ENCODE assay signal across 8 cellular contexts in genomic region chr3:102229062-102229655, GRCh38.
DNase-seq lines count a peak whose midpoint lies in the region; ATAC-seq and TF ChIP-seq lines count a peak whose summit lies in the region.

No MANE protein-coding gene starts in this region.

- no peak overlapping the region for H3K18ac ChIP-seq in H9 (ENCODE audit: insufficient read length, low read depth, low read length)

- H2BK15ac ChIP-seq in H9 (ENCODE audit: low read depth, low read length): no peak overlapping the region

- H3K79me2 ChIP-seq in H9 (ENCODE audit: insufficient read depth, low read length): no peaks in the 10 kb centered on the region

- no peak overlapping the region for H3K4me2 ChIP-seq in H9 (ENCODE audit: insufficient read depth, insufficient read length, low read length)

- H3K23ac ChIP-seq in H9 (ENCODE audit: insufficient read length, low read depth, low read length): no peak overlapping the region

- DNase-seq in ELF-1 (ENCODE audit: low read depth, low spot score) (peak; percentile 95), H9 (peak; percentile 81), NB4 (ENCODE audit: low read depth) (peak; percentile 77), SK-N-MC (ENCODE audit: low read depth, low spot score) (peak; percentile 78), Right ventricle myocardium superior (peak; percentile 76), prostate gland (ENCODE audit: low spot score) (peak; percentile 71), vagina (ENCODE audit: extremely low spot score in 2 of 2) (no peak)
- DNase-seq in activated naive CD4-positive, alpha-beta T cell treated with anti-CD3 and anti-CD28 coated beads for 36 hours: peak; percentile 88

- H3K79me1 ChIP-seq in H9 (ENCODE audit: insufficient read depth, low read depth, low read length, poor library complexity, severe bottlenecking): no peaks in the 10 kb centered on the region

- no peak overlapping the region for H2BK20ac ChIP-seq in H9 (ENCODE audit: low read depth, low read length, poor library complexity, severe bottlenecking)

- peaks cover 4 to 7% of the 10 kb centered on the region in 2 experiments; a peak in 3 of 4 replicates for H3K4me1 Mint-ChIP-seq in H9
- peaks cover 16% of the 10 kb centered on the region for H3K4me1 Mint-ChIP-seq in activated naive CD4-positive, alpha-beta T cell treated with anti-CD3 and anti-CD28 coated beads for 36 hours (ENCODE audit: low read depth)

- no peak overlapping the region for H4K5ac ChIP-seq in H9 (ENCODE audit: insufficient read length, low read depth, low read length)

- no peaks in the 10 kb centered on the region for H3K9me3 ChIP-seq in H9 (ENCODE audit: control insufficient read depth, low read depth, low read length)
- no peaks in the 10 kb centered on the region for H3K9me3 ChIP-seq in SK-N-MC (ENCODE audit: low read depth, low read length)
- no peaks in the 10 kb centered on the region for H3K9me3 ChIP-seq in prostate gland
- H3K9me3 ChIP-seq in vagina: no peaks in the 10 kb centered on the region

- H2AFZ ChIP-seq in H9 (ENCODE audit: low read length): no peak overlapping the region

- intact Hi-C loops in activated naive CD4-positive, alpha-beta T cell treated with anti-CD3 and anti-CD28 coated beads for 36 hours (cut with micrococcal nuclease): loop anchor here (1.0 to 2.0 kb wide), 3 partner anchors 70 to 444 kb away; no protein-coding TSS in a partner anchor
- intact Hi-C loops in Right ventricle myocardium superior (cut with DNase I) (loop anchor here (5.0 kb wide), 2 partner anchors 308 to 427 kb away; no protein-coding TSS in a partner anchor), prostate gland (cut with DNase I) (no loop called here), vagina (cut with DNase I) (loop anchor here (2.0 to 5.0 kb wide), 2 partner anchors 308 to 422 kb away; no protein-coding TSS in a partner anchor)

- H3K27ac ChIP-seq in H9 (ENCODE audit: insufficient read length, low read depth, low read length) (no peak overlapping the region), SK-N-MC (no peak overlapping the region), prostate gland (no peak overlapping the region), vagina (no peak overlapping the region)

- H3K27me3 Mint-ChIP-seq in H9 (ENCODE audit: low read depth): no peaks in the 10 kb centered on the region
- H3K27me3 Mint-ChIP-seq in activated naive CD4-positive, alpha-beta T cell treated with anti-CD3 and anti-CD28 coated beads for 36 hours (ENCODE audit: low read depth): no peaks in the 10 kb centered on the region

- no peak overlapping the region for H3K56ac ChIP-seq in H9 (ENCODE audit: insufficient read length, low read depth, low read length)

- H3K9ac ChIP-seq in H9 (ENCODE audit: extremely low read depth, insufficient read length, low read length): no peak overlapping the region
- H3K9ac ChIP-seq in SK-N-MC (ENCODE audit: insufficient read length): peak overlapping the region; percentile 14

- no peak overlapping the region for H3K4me3 ChIP-seq in NB4 (ENCODE audit: low read depth, low read length)
- no peak overlapping the region for H3K4me3 ChIP-seq in SK-N-MC
- no peak overlapping the region for H3K4me3 ChIP-seq in prostate gland
- no peak overlapping the region for H3K4me3 ChIP-seq in vagina

- no peak overlapping the region for H4K91ac ChIP-seq in H9 (ENCODE audit: insufficient read length, low read depth, low read length)

- H4K20me1 ChIP-seq in H9 (ENCODE audit: control insufficient read depth, insufficient read depth, insufficient read length): no peaks in the 10 kb centered on the region

- H3K36me3 Mint-ChIP-seq in H9 (ENCODE audit: insufficient read depth in 1 of 3, low read depth in 3 of 3): no peaks in the 10 kb centered on the region
- no peaks in the 10 kb centered on the region for H3K36me3 Mint-ChIP-seq in activated naive CD4-positive, alpha-beta T cell treated with anti-CD3 and anti-CD28 coated beads for 36 hours (ENCODE audit: low read depth)

- CTCF ChIA-PET in activated naive CD4-positive, alpha-beta T cell treated with anti-CD3 and anti-CD28 coated beads for 36 hours (lab: Charles Lee): interaction anchor here (0.6 to 10.9 kb wide), 58 partner anchors 11 to 542 kb away, joined by 3 to 380 read pairs (median 4); partner anchors contain the start of gene NXPE3

- no CpG with 5 or more reads among the region's 7 CpGs for WGBS in H9 (ENCODE audit: extremely low coverage, insufficient read length, low lambda C conversion rate)
- 19% methylated on average over 7 of the region's 7 CpGs for WGBS in prostate gland

- H3K14ac ChIP-seq in H9 (ENCODE audit: insufficient read depth, low read length): no peak overlapping the region

- no peak overlapping the region for H3K27ac Mint-ChIP-seq in H9
- H3K27ac Mint-ChIP-seq in activated naive CD4-positive, alpha-beta T cell treated with anti-CD3 and anti-CD28 coated beads for 36 hours: no peak overlapping the region

- no peaks in the 10 kb centered on the region for H3K36me3 ChIP-seq in SK-N-MC (ENCODE audit: insufficient read depth, low read length)
- no peaks in the 10 kb centered on the region for H3K36me3 ChIP-seq in prostate gland
- H3K36me3 ChIP-seq in vagina: no peaks in the 10 kb centered on the region

- no peak overlapping the region for H4K8ac ChIP-seq in H9 (replicated peaks; ENCODE audit: insufficient read length, low read depth, low read length)

- H3K27me3 ChIP-seq in H9 (ENCODE audit: insufficient read depth, low read length) (no peaks in the 10 kb centered on the region), prostate gland (replicated peaks; ENCODE audit: insufficient read depth) (no peaks in the 10 kb centered on the region), vagina (no peaks in the 10 kb centered on the region)

- no peaks in the 10 kb centered on the region for H3K9me3 Mint-ChIP-seq in H9
- H3K9me3 Mint-ChIP-seq in activated naive CD4-positive, alpha-beta T cell treated with anti-CD3 and anti-CD28 coated beads for 36 hours: no peaks in the 10 kb centered on the region

- no peaks in the 10 kb centered on the region for H3K23me2 ChIP-seq in H9 (ENCODE audit: insufficient read length, low read depth, low read length, poor library complexity, severe bottlenecking)

- no peak overlapping the region for H2AK5ac ChIP-seq in H9 (ENCODE audit: insufficient read length, low read length)

- H3T11ph ChIP-seq in H9 (ENCODE audit: low read length): no peak overlapping the region

- TF ChIP-seq CTCF in H9 (conservative IDR thresholded peaks at IDR 0.05): peak; percentile 95
- TF ChIP-seq CTCF in NB4 (IDR thresholded peaks at IDR 0.05; ENCODE audit: low read depth, low read length): peak; percentile 92
- peak; percentile 78 to 94 (median 90) for TF ChIP-seq CTCF in prostate gland (IDR thresholded peaks at IDR 0.05)
- peak; percentile 74 to 92 (median 89) for TF ChIP-seq CTCF in vagina (IDR thresholded peaks at IDR 0.05)

- H2BK120ac ChIP-seq in H9 (ENCODE audit: low read depth, low read length, poor library complexity, severe bottlenecking): no peak overlapping the region

- no peak overlapping the region for H3K4me3 Mint-ChIP-seq in H9
- no peak overlapping the region for H3K4me3 Mint-ChIP-seq in activated naive CD4-positive, alpha-beta T cell treated with anti-CD3 and anti-CD28 coated beads for 36 hours

- no peaks in the 10 kb centered on the region for H3K4me1 ChIP-seq in H9 (ENCODE audit: insufficient read depth, low read length)
- peaks cover 3% of the 10 kb centered on the region for H3K4me1 ChIP-seq in prostate gland (replicated peaks)
- H3K4me1 ChIP-seq in vagina: no peaks in the 10 kb centered on the region

- TF ChIP-seq POLR2A in NB4 (IDR thresholded peaks at IDR 0.05; ENCODE audit: extremely low read depth, insufficient read length) (no peak), prostate gland (IDR thresholded peaks at IDR 0.05) (no peak), vagina (IDR thresholded peaks at IDR 0.05) (no peak)

- no peak overlapping the region for H3K4ac ChIP-seq in H9 (ENCODE audit: low read depth, low read length)

- no peak overlapping the region for H2BK5ac ChIP-seq in H9 (ENCODE audit: insufficient read length, low read length)

- peak; percentile 76 for ATAC-seq in Right ventricle myocardium superior (ENCODE audit: poor library complexity)

- H2BK12ac ChIP-seq in H9 (ENCODE audit: insufficient read length, low read depth, low read length): no peak overlapping the region

Comparison
In these comparisons a context has a peak if more than half of its experiments do, and no peak if none do; other contexts are left out.
1. DNase-seq: peak in ELF-1 (single experiment), H9 (single experiment), NB4 (single experiment), SK-N-MC (single experiment), activated naive CD4-positive, alpha-beta T cell treated with anti-CD3 and anti-CD28 coated beads for 36 hours (single experiment), Right ventricle myocardium superior (single experiment) and prostate gland (single experiment); none in vagina (0 of 2).
2. Peak in every context shown above with its lines, with median percentiles within 50 percentile points of each other: CTCF ChIP-seq.